12 cellular contexts compared by ENCODE assay signal in the genomic region with DNA sequence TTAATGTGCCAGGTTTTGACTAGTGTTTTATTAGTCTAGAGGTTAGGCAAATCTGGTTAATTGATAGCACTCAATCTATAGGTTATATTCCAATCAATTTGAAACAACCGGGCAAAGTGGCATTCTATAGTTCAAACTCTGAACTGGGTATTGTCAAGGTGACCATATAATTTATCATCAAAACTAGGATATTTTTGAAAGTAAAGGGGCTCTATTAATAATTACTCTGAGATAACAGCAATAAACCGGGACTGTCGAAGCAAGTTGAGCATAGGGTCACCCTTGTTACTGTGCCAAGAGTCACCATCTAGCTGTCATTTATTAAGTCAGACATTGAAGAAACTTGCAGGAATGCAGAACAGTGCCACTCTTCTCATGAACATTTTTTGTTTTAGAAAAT.
DNase-seq lines count a peak whose midpoint lies in the region; ATAC-seq and TF ChIP-seq lines count a peak whose summit lies in the region.
"Had no signal": no experiment of that assay in that cellular context is flagged by ENCODE, and none has a peak within 500 bp of the region (broad histone marks: within the 10 kb centered on the region; RNA-seq: fewer than 3 reads in every experiment).

No MANE protein-coding gene starts in this region.

- BruUV-seq in PC-9 (replicated peaks; lab: Mats Ljungman, UMichigan) = no TSS peak

- POLR2A ChIA-PET in PC-9 (lab: Charles Lee; ENCODE audit: unreplicated experiment) = no interaction called here

- H4K20me1 ChIP-seq in PC-9 (ENCODE audit: insufficient read depth) = no peaks in the 10 kb centered on the region

- no peak for TF ChIP-seq POLR2A in thyroid gland (IDR thresholded peaks at IDR 0.05)

- WGBS in thyroid gland, 2 donors = 87 to 93% methylated on average over 3 of the region's 3 CpGs

- CTCF ChIA-PET in PC-9 (lab: Charles Lee) = no interaction called here

- no peak overlapping the region for H2AFZ ChIP-seq in PC-9

- H3K27me3 ChIP-seq in PC-9 (ENCODE audit: insufficient read depth, low read depth) (no peaks in the 10 kb centered on the region), mucosa of rectum (ENCODE audit: control insufficient read depth in 2 of 2, insufficient read depth in 2 of 2, low read length in 2 of 2) (no peaks in the 10 kb centered on the region), thyroid gland (no peaks in the 10 kb centered on the region)

- H3K4me3 ChIP-seq in PC-9 = no peak overlapping the region
- no peak overlapping the region for H3K4me3 ChIP-seq in coronary artery
- H3K4me3 ChIP-seq in mucosa of rectum (ENCODE audit: low read length in 2 of 2) = no peak overlapping the region
- H3K4me3 ChIP-seq in thyroid gland (replicated peaks in 1 of 3) = no peak overlapping the region

- H3K27ac ChIP-seq in PC-9 (peak overlapping the region; percentile 71), coronary artery (peak overlapping the region; percentile 65 to 80), mucosa of rectum (ENCODE audit: low read depth in 2 of 2, low read length in 2 of 2) (peak overlapping the region; percentile 67 to 82), thyroid gland (peak overlapping the region; percentile 68 to 91 (median 83))

- no peak overlapping the region for H3K9ac ChIP-seq in mucosa of rectum (ENCODE audit: low read depth in 1 of 2, low read length in 2 of 2)

- TF ChIP-seq CTCF in PC-9 (conservative IDR thresholded peaks at IDR 0.05) (no peak), coronary artery (IDR thresholded peaks at IDR 0.05) (no peak), thyroid gland (IDR thresholded peaks at IDR 0.05) (no peak)

- peaks cover 52% of the 10 kb centered on the region for H3F3A ChIP-seq in PC-9 (ENCODE audit: insufficient read depth, low read depth)

- no peaks in the 10 kb centered on the region; the same call in 1 of the 2 replicates for H3K9me2 ChIP-seq in PC-9 (ENCODE audit: insufficient read depth)

- intact Hi-C loops in PC-9 (cut with micrococcal nuclease; ENCODE audit: unreplicated experiment) = loop anchor here (1.0 to 10.0 kb wide), 5 partner anchors 324 to 674 kb away; a partner anchor contains a TSS
- intact Hi-C loops in thyroid gland (cut with DNase I) = no loop called here

- H3K79me2 ChIP-seq in PC-9 (ENCODE audit: low read depth) = no peaks in the 10 kb centered on the region

- H3K4me2 ChIP-seq in PC-9 = peak overlapping the region; percentile 41

- no peak for DNase-seq in PC-9
- DNase-seq in coronary artery (ENCODE audit: low spot score) = no peak
- DNase-seq in thyroid gland = no peak
- no peak for DNase-seq in germinal center (ENCODE audit: low spot score)
- no peak for DNase-seq in NOMO-1 treated with dmso at 0.1 percent for 144 hours (lab: John Stamatoyannopoulos, UW; ENCODE audit: unreplicated experiment)
- DNase-seq: activated T-cell treated with anti-CD3 and anti-CD28 coated beads, Interleukin-2, amount 50 U/mL, for 1 hour; glutamatergic neuron; natural killer cell; stimulated activated CD4-positive, alpha-beta T cell treated with anti-CD3 and anti-CD28 coated beads, Interleukin-4, amount 100 ng/mL, for 24 hours had no signal

- H3K9me3 ChIP-seq in PC-9 (ENCODE audit: insufficient read depth, low read depth) (peaks cover 4% of the 10 kb centered on the region; the same call in 1 of the 2 replicates), mucosa of rectum (ENCODE audit: control insufficient read depth in 2 of 2, low read length in 2 of 2) (no peaks in the 10 kb centered on the region), thyroid gland (no peaks in the 10 kb centered on the region)

- ATAC-seq in GM21381 (IDR thresholded peaks at IDR 0.05; ENCODE audit: unreplicated experiment) (no peak), GM19467 (IDR thresholded peaks at IDR 0.05; ENCODE audit: unreplicated experiment) (no peak)
- ATAC-seq: natural killer cell had no signal

- no peaks in the 10 kb centered on the region for H3K36me3 ChIP-seq in PC-9 (ENCODE audit: low read depth)
- no peaks in the 10 kb centered on the region for H3K36me3 ChIP-seq in mucosa of rectum (ENCODE audit: control insufficient read depth in 2 of 2, insufficient read depth in 2 of 2, low read length in 2 of 2)
- no peaks in the 10 kb centered on the region for H3K36me3 ChIP-seq in thyroid gland

- H3K4me1 ChIP-seq in PC-9 (replicated peaks; ENCODE audit: insufficient read depth) (peaks cover 62% of the 10 kb centered on the region), mucosa of rectum (ENCODE audit: control insufficient read depth in 2 of 2, insufficient read depth in 2 of 2, low read length in 2 of 2) (peaks cover 26 to 50% of the 10 kb centered on the region in 2 donors), thyroid gland (peaks cover 43 to 65% of the 10 kb centered on the region in 2 donors)
